In the genomic region with DNA sequence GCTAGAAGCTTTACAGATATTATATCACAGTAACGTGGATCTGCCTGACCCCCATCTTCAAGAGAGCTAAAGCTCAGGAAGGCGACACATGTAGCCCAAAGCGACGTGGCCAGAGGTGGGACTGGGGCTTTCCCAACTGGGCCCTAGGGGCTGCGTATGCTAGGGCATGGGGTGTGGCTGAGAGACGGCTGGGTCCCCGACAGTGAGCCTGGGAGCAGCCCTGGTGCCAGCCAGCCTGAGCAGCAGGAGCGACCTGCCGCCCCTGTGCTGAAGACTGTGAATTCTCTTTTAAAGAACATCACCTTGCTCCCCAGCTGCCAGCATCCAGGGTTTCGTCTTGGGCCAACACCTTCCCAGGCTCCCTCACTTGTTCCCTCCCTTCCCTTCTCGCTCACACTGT, we compare ENCODE assay signal across 14 cellular contexts. TPM values are rescaled to one million over a fixed set of nuclear protein-coding genes. Genes with fewer than 3 reads are reported as not detected.
"Had no signal": no experiment of that assay in that cellular context is flagged by ENCODE, and none has a peak within 500 bp of the region (broad histone marks: within the 10 kb centered on the region; RNA-seq: fewer than 3 reads in every experiment).

No MANE protein-coding gene starts in this region.

- DNase-seq: activated CD4-positive, alpha-beta T cell treated with anti-CD3 and anti-CD28 coated beads, Interleukin-2, amount 10 ng/mL, durations not matched to agents 24 days and 14 days; activated CD8-positive, alpha-beta memory T cell treated with anti-CD3 and anti-CD28 coated beads, Interleukin-2, amount 50 U/mL, for 4 hours; activated naive CD4-positive, alpha-beta T cell treated with anti-CD3 and anti-CD28 coated beads, Interleukin-2, amount 10 ng/mL, durations not matched to agents 7 days and 5 days; activated T-cell treated with anti-CD3 and anti-CD28 coated beads, Interleukin-2, amount 50 U/mL, for 4 hours; dermis blood vessel endothelial cell; effector memory CD4-positive, alpha-beta T cell; hypothalamus; left ventricle myocardium superior; stimulated activated CD4-positive, alpha-beta T cell treated with anti-CD3 and anti-CD28 coated beads, Interleukin-4, amount 100 ng/mL, for 1 hour; thyroid gland had no signal

- H3K27me3 ChIP-seq: thyroid gland had no signal

- H3K4me2 ChIP-seq: smooth muscle cell had no signal

- H3K27ac Mint-ChIP-seq: activated naive CD4-positive, alpha-beta T cell treated with anti-CD3 and anti-CD28 coated beads, Interleukin-2, amount 10 ng/mL, durations not matched to agents 7 days and 5 days; memory B cell had no signal

- H3K27me3 Mint-ChIP-seq: activated CD4-positive, alpha-beta T cell treated with anti-CD3 and anti-CD28 coated beads, Interleukin-2, amount 10 ng/mL, durations not matched to agents 24 days and 14 days; activated naive CD4-positive, alpha-beta T cell treated with anti-CD3 and anti-CD28 coated beads, Interleukin-2, amount 10 ng/mL, durations not matched to agents 7 days and 5 days; memory B cell had no signal

- H3K36me3 ChIP-seq: thyroid gland had no signal

- ATAC-seq: activated T-cell treated with anti-CD3 and anti-CD28 coated beads, Interleukin-2, amount 50 U/mL, for 4 hours; left ventricle myocardium superior; sciatic nerve had no signal

- H3K4me3 ChIP-seq: smooth muscle cell, thyroid gland had no signal

- H3K4me3 Mint-ChIP-seq: activated CD4-positive, alpha-beta T cell treated with anti-CD3 and anti-CD28 coated beads, Interleukin-2, amount 10 ng/mL, durations not matched to agents 24 days and 14 days; activated naive CD4-positive, alpha-beta T cell treated with anti-CD3 and anti-CD28 coated beads, Interleukin-2, amount 10 ng/mL, durations not matched to agents 7 days and 5 days; activated T-cell treated with anti-CD3 and anti-CD28 coated beads, Interleukin-2, amount 50 U/mL, for 4 hours; memory B cell; neural crest cell had no signal

- H3K9me3 ChIP-seq: thyroid gland had no signal

- H3K4me1 Mint-ChIP-seq: activated naive CD4-positive, alpha-beta T cell treated with anti-CD3 and anti-CD28 coated beads, Interleukin-2, amount 10 ng/mL, durations not matched to agents 7 days and 5 days had no signal

- H3K27ac ChIP-seq: thyroid gland had no signal

RNA-seq across cellular contexts. Expression of a gene that starts 32.9 kb away (rescaled TPM):
- total RNA-seq: left ventricle myocardium superior had no signal
